In genomic region chr10:125145636-125146035, GRCh38 we compare ENCODE assay signal across 21 cellular contexts. TPM values are rescaled to one million over a fixed set of nuclear protein-coding genes. Genes with fewer than 3 reads are reported as not detected.
A peak's percentile ranks its signal among the peaks of the same experiment; 100 is the strongest.
DNase-seq lines count a peak whose midpoint lies in the region; ATAC-seq, FAIRE-seq and TF ChIP-seq lines count a peak whose summit lies in the region.
"Had no signal": no experiment of that assay in that cellular context is flagged by ENCODE, and none has a peak within 500 bp of the region (broad histone marks: within the 10 kb centered on the region; RNA-seq: fewer than 3 reads in every experiment).

No MANE protein-coding gene starts in this region.

- H3K4me2 ChIP-seq in HCT116 (ENCODE audit: low read length) (peak overlapping the region; percentile 59), K562 (ENCODE audit: insufficient read depth, low read length) (peak overlapping the region; percentile 49), keratinocyte (ENCODE audit: control insufficient read depth, extremely low read depth, insufficient read depth, low read depth, low read length) (no peak overlapping the region)

- H3K9ac ChIP-seq in HCT116 (ENCODE audit: low read length) (0 out of 2 replicates have a peak overlapping the region, but pooled peaks have one; percentile 3), K562 (ENCODE audit: insufficient read depth in 1 of 2, low read depth in 2 of 2, low read length in 2 of 2) (no peak overlapping the region), keratinocyte (ENCODE audit: control insufficient read depth, extremely low read depth, insufficient read depth, low read length) (no peak overlapping the region)

- in situ Hi-C loops in K562 (cut with MboI): no loop called here

- DNase-seq in HCT116 (ENCODE audit: low read depth, low spot score) (no peak), K562 (ENCODE audit: extremely low read depth in 1 of 4, low spot score in 3 of 4) (no peak), keratinocyte (ENCODE audit: low read depth, low spot score) (no peak), stomach (no peak), inferior parietal cortex (ENCODE audit: extremely low spot score) (no peak), hypothalamus (lab: John Stamatoyannopoulos, UW) (no peak)
- DNase-seq: activated CD4-positive, alpha-beta memory T cell treated with anti-CD3 and anti-CD28 coated beads, Interleukin-2, amount 10 ng/mL, durations not matched to agents 7 days and 5 days; activated effector memory CD4-positive, alpha-beta T cell treated with anti-CD3 and anti-CD28 coated beads, Interleukin-2, amount 50 U/mL, for 16 hours; CD4-positive, CD25-positive, alpha-beta regulatory T cell; effector CD4-positive, alpha-beta T cell; NCI-H1694 treated with DMSO at 0.1 percent for 48 hours; NCI-H2171 treated with DMSO at 0.1 percent for 48 hours; SIG-M5; stimulated activated CD4-positive, alpha-beta T cell treated with anti-CD3 and anti-CD28 coated beads, Interleukin-2, amount 100 ng/mL, for 24 hours had no signal

- H3K4me1 ChIP-seq in HCT116 (ENCODE audit: control insufficient read depth in 1 of 2, insufficient read depth in 2 of 2, low read length in 2 of 2) (peaks cover 48 to 69% of the 10 kb centered on the region in 2 experiments), K562 (replicated peaks in 1 of 2; ENCODE audit: control insufficient read depth in 2 of 2, insufficient read depth in 2 of 2, low read length in 2 of 2) (peaks cover 54 to 59% of the 10 kb centered on the region in 2 experiments), keratinocyte (ENCODE audit: control insufficient read depth, extremely low read depth, insufficient read depth, low read length) (peaks cover 59% of the 10 kb centered on the region), stomach (peaks cover 74 to 98% (median 86%) of the 10 kb centered on the region in 4 donors)

- H3K9me3 ChIP-seq in HCT116 (ENCODE audit: control insufficient read depth in 1 of 2, insufficient read depth in 1 of 2, low read depth in 1 of 2, low read length in 2 of 2) (no peaks in the 10 kb centered on the region), K562 (replicated peaks; ENCODE audit: control insufficient read depth, insufficient read depth, low read depth, low read length) (no peaks in the 10 kb centered on the region), keratinocyte (ENCODE audit: control insufficient read depth, low read depth, low read length) (no peaks in the 10 kb centered on the region), stomach (no peaks in the 10 kb centered on the region)
- H3K9me3 ChIP-seq: lower lobe of right lung, neutrophil, suprapubic skin had no signal

- H3K36me3 ChIP-seq in HCT116 (ENCODE audit: control insufficient read depth in 1 of 2, insufficient read depth in 2 of 2, low read length in 2 of 2) (no peaks in the 10 kb centered on the region; a peak in 1 of 4 replicates), K562 (ENCODE audit: control insufficient read depth, insufficient read depth, low read length) (peaks cover 32% of the 10 kb centered on the region; the same call in 2 of the 3 replicates), keratinocyte (ENCODE audit: control insufficient read depth in 2 of 2, extremely low read depth in 1 of 2, insufficient read depth in 2 of 2, low read length in 2 of 2) (peaks cover 6 to 11% of the 10 kb centered on the region in 2 experiments), stomach (peaks cover 0 to 8% (median 7%) of the 10 kb centered on the region in 4 donors)
- H3K36me3 ChIP-seq: lower lobe of right lung, suprapubic skin had no signal

- H3K9me2 ChIP-seq in HCT116 (ENCODE audit: insufficient read depth): no peaks in the 10 kb centered on the region

- TF ChIP-seq CTCF in HCT116 (IDR thresholded peaks at IDR 0.05 in 2 of 3, conservative IDR thresholded peaks at IDR 0.05 in 1 of 3; ENCODE audit: borderline replicate concordance in 1 of 3, insufficient read depth in 1 of 3, low read depth in 2 of 3, low read length in 2 of 3) (no peak), K562 (IDR thresholded peaks at IDR 0.05 in 2 of 3, conservative IDR thresholded peaks at IDR 0.05 in 1 of 3; ENCODE audit: insufficient read depth in 2 of 3, low read depth in 1 of 3, low read length in 3 of 3) (no peak), keratinocyte (optimal IDR thresholded peaks at IDR 0.05 in 1 of 3, IDR thresholded peaks at IDR 0.05 in 1 of 3, conservative IDR thresholded peaks at IDR 0.05 in 1 of 3; ENCODE audit: extremely low read depth in 1 of 3, insufficient read depth in 2 of 3, low read length in 3 of 3) (no peak), stomach (IDR thresholded peaks at IDR 0.05) (no peak)

- intact Hi-C loops in HCT116 (cut with micrococcal nuclease): loop anchor here (1.0 to 5.0 kb wide), 5 partner anchors 24 to 153 kb away; no protein-coding TSS in a partner anchor
- intact Hi-C loops in K562 (cut with micrococcal nuclease): loop anchor here (5.0 kb wide), 1 partner anchor 93 kb away; no protein-coding TSS in a partner anchor
- intact Hi-C loops in stomach (cut with DNase I; ENCODE audit: low total_unique reads): no loop called here

- no peak for TF ChIP-seq EP300 in K562 (IDR thresholded peaks at IDR 0.05; ENCODE audit: low read length)
- no peak for TF ChIP-seq EP300 in stomach (IDR thresholded peaks at IDR 0.05)

- TF ChIP-seq RAD21 in HCT116 (IDR thresholded peaks at IDR 0.05; ENCODE audit: low read depth) (no peak), K562 (CRISPR knock-in tag; conservative IDR thresholded peaks at IDR 0.05 in 1 of 2, IDR thresholded peaks at IDR 0.05 in 1 of 2) (no peak)

- no peak for FAIRE-seq in K562 (lab: Jason Lieb, UNC)
- no peak for FAIRE-seq in keratinocyte (lab: Jason Lieb, UNC)
- FAIRE-seq: frontal cortex, HTR-8/SVneo, small intestine had no signal

- H2AFZ ChIP-seq in HCT116 (ENCODE audit: low read depth, low read length, poor library complexity, severe bottlenecking) (no peak overlapping the region), K562 (ENCODE audit: low read depth, low read length) (no peak overlapping the region), keratinocyte (ENCODE audit: control insufficient read depth, low read length) (no peak overlapping the region)

- 26% methylated on average over 4 of the region's 5 CpGs for WGBS in K562 (ENCODE audit: insufficient coverage, low coverage, missing lambda C conversion rate)
- 80 to 86% (median 82%) methylated on average over 5 of the region's 5 CpGs for WGBS in stomach, 5 donors

- H4K20me1 ChIP-seq in HCT116 (ENCODE audit: insufficient read depth) (peaks cover 12% of the 10 kb centered on the region; the same call in 1 of the 2 replicates), K562 (replicated peaks; ENCODE audit: control insufficient read depth, insufficient read depth, low read length) (peaks cover 61% of the 10 kb centered on the region), keratinocyte (ENCODE audit: control insufficient read depth, extremely low read depth, insufficient read depth, low read length) (peaks cover 35% of the 10 kb centered on the region)

- TF ChIP-seq POLR2A in HCT116 (IDR thresholded peaks at IDR 0.05; ENCODE audit: borderline replicate concordance, extremely low read depth, insufficient read depth, insufficient read length) (no peak), K562 (conservative IDR thresholded peaks at IDR 0.05) (no peak), stomach (IDR thresholded peaks at IDR 0.05) (no peak)

- H3K27ac ChIP-seq in HCT116 (ENCODE audit: low read depth, low read length) (peak overlapping the region; percentile 6; the same call in 1 of the 2 replicates), K562 (ENCODE audit: extremely low read depth, low read depth, low read length) (peak overlapping the region; percentile 43), keratinocyte (ENCODE audit: control insufficient read depth, insufficient read depth, low read length) (peak overlapping the region; percentile 30), stomach (peak overlapping the region; percentile 60 to 100 (median 98))
- H3K27ac ChIP-seq: lower lobe of right lung, neutrophil, suprapubic skin had no signal

- H3K4me3 ChIP-seq in HCT116 (replicated peaks in 1 of 2; ENCODE audit: low read depth in 1 of 2, low read length in 2 of 2) (peak overlapping the region in 1 of 2 experiments; percentile 5; a peak in 1 of 4 replicates), K562 (no peak overlapping the region; the same call in 1 of the 2 replicates), keratinocyte (ENCODE audit: control insufficient read depth in 2 of 3, extremely low read depth in 1 of 3, insufficient read depth in 2 of 3, low read depth in 1 of 3, low read length in 3 of 3) (no peak overlapping the region), stomach (no peak overlapping the region)
- H3K4me3 ChIP-seq: lower lobe of right lung, suprapubic skin had no signal

- RAD21 ChIA-PET in HCT116 (lab: Charles Lee; ENCODE audit: low non-redundant PET in 1 of 2, low total read pairs in 2 of 2, uncharacterized antibody in 2 of 2, unreplicated experiment in 2 of 2): interaction anchor here in 1 of 2 experiments (1.1 kb wide), 1 partner anchor 25 kb away, joined by 4 read pairs; no protein-coding TSS in a partner anchor

- H3K9me1 ChIP-seq in K562 (ENCODE audit: control insufficient read depth, insufficient read depth, low read length): peaks cover 9% of the 10 kb centered on the region
- peaks cover 9% of the 10 kb centered on the region for H3K9me1 ChIP-seq in keratinocyte (ENCODE audit: control insufficient read depth, extremely low read depth, insufficient read depth, low read length)

- CTCF ChIA-PET in HCT116 (lab: Charles Lee) (no interaction called here), K562 (lab: Yijun Ruan, JAX; ENCODE audit: low intra/inter-chr PET ratio) (no interaction called here)

- dilution Hi-C loops in keratinocyte (cut with MboI; ENCODE audit: extremely low pct_ligation_motif_present, low sequenced_read_pairs): no loop called here

- no peak for ATAC-seq in HCT116
- ATAC-seq in K562: no peak
- no peak for ATAC-seq in HG03196 (IDR thresholded peaks at IDR 0.05; ENCODE audit: unreplicated experiment)

- POLR2A ChIA-PET in HCT116 (lab: Charles Lee) (no interaction called here), K562 (lab: Yijun Ruan, JAX) (interaction anchor here (0.5 to 1.5 kb wide), 3 partner anchors 8 to 10 kb away, joined by 3 to 5 read pairs (median 5); no protein-coding TSS in a partner anchor)

- H3K79me2 ChIP-seq in HCT116 (ENCODE audit: insufficient read depth, low read length): peaks cover 100% of the 10 kb centered on the region
- H3K79me2 ChIP-seq in K562 (ENCODE audit: control insufficient read depth, insufficient read depth, low read length): peaks cover 100% of the 10 kb centered on the region
- H3K79me2 ChIP-seq in keratinocyte (ENCODE audit: control insufficient read depth, insufficient read depth, low read length): peaks cover 94% of the 10 kb centered on the region

- no peaks in the 10 kb centered on the region for H3K27me3 ChIP-seq in HCT116 (ENCODE audit: insufficient read depth, low read length)
- no peaks in the 10 kb centered on the region for H3K27me3 ChIP-seq in K562 (ENCODE audit: control insufficient read depth in 2 of 2, insufficient read depth in 2 of 2, low read length in 2 of 2)
- no peaks in the 10 kb centered on the region for H3K27me3 ChIP-seq in keratinocyte (ENCODE audit: control insufficient read depth, extremely low read depth, insufficient read depth, low read length)
- H3K27me3 ChIP-seq in stomach: no peaks in the 10 kb centered on the region
- H3K27me3 ChIP-seq: neutrophil, suprapubic skin had no signal

- BruUV-seq in HCT116 (replicated peaks; lab: Mats Ljungman, UMichigan) (no TSS peak), K562 (replicated peaks; lab: Mats Ljungman, UMichigan) (no TSS peak)

RNA-seq across cellular contexts. Expression of gene CTBP2, which starts 14.7 kb away (rescaled TPM):
- 144 TPM for total RNA-seq in HCT116 (2021; ENCODE audit: unreplicated experiment)
- 136 and 187 TPM in 2 replicates for polyA plus RNA-seq in HCT116 (2012)
- total RNA-seq in K562 (2011; cell fraction: chromatin; rRNA removed; ENCODE audit: low replicate concordance): 15.3 and 51.2 TPM in 2 replicates
- total RNA-seq in K562 (2011; cell fraction: nucleolus; rRNA removed): 15.2 and 21.3 TPM in 2 replicates
- total RNA-seq in K562 (2011; cell fraction: nucleoplasm; rRNA removed): 17.3 and 22.5 TPM in 2 replicates
- total RNA-seq in K562 (2014; rRNA removed): 6.0 and 7.2 TPM in 2 replicates
- 8.0 and 8.3 TPM in 2 replicates for total RNA-seq in K562 (2014; rRNA removed; fragmentation: Illumina TruSeq; extraction: Trizol)
- 6.9 and 7.2 TPM in 2 replicates for total RNA-seq in K562 (2015; rRNA removed; fragmentation: Illumina TruSeq; extraction: Trizol)
- 6.5 and 8.8 TPM in 2 replicates for total RNA-seq in K562 (2021)
- 1.3 and 1.8 TPM in 2 replicates for polyA plus RNA-seq in K562 (2011; rRNA removed)
- 0.41 and 1.2 TPM in 2 replicates for polyA plus RNA-seq in K562 (2011; cell fraction: cytosol; rRNA removed)
- polyA plus RNA-seq in K562 (2011; cell fraction: nucleus; rRNA removed): 1.1 and 1.4 TPM in 2 replicates
- 2.5 and 2.7 TPM in 2 replicates for polyA plus RNA-seq in K562 (2012)
- 2.0 and 3.2 TPM in 2 replicates for polyA plus RNA-seq in K562 (2014; fragmentation: Illumina TruSeq; extraction: Trizol)
- 1 to 10 TPM; 1.5 to 1.9 TPM for polyA plus RNA-seq in K562 (2014; fragmentation: Nextera tagmentation; extraction: Ambion mirVana)
- 5.1 and 5.6 TPM in 2 replicates for polyA plus RNA-seq in K562 (2014; rRNA removed)
- 14.4 and 22.5 TPM in 2 replicates for polyA minus RNA-seq in K562 (2011; rRNA and poly(A)+ RNA removed)
- polyA minus RNA-seq in K562 (2011; cell fraction: cytosol; rRNA and poly(A)+ RNA removed): 9.6 and 12.3 TPM in 2 replicates
- 11.4 and 17.2 TPM in 2 replicates for polyA minus RNA-seq in K562 (2011; cell fraction: nucleus; rRNA and poly(A)+ RNA removed)
- polyA plus RNA-seq in keratinocyte: 64.4 to 116 TPM (median 76.0 TPM) in 3 replicates
- 23.8 TPM for polyA plus RNA-seq in keratinocyte (2011; ENCODE audit: low read depth)
- polyA plus RNA-seq in keratinocyte (2011; cell fraction: cytosol; rRNA removed): 65.8 and 80.6 TPM in 2 replicates
- polyA plus RNA-seq in keratinocyte (2011; cell fraction: nucleus; rRNA removed): 92.7 and 95.9 TPM in 2 replicates
- 37.8 and 86.0 TPM in 2 replicates for polyA plus RNA-seq in keratinocyte (2012; ENCODE audit: low replicate concordance)
- 78.7 to 223 TPM (median 113 TPM) in 3 replicates for polyA minus RNA-seq in keratinocyte
- polyA minus RNA-seq in keratinocyte (2011; cell fraction: cytosol; rRNA and poly(A)+ RNA removed): 139 TPM
- 72.5 and 86.6 TPM in 2 replicates for polyA minus RNA-seq in keratinocyte (2011; cell fraction: nucleus; rRNA and poly(A)+ RNA removed)
- 100 to 1,000 TPM in 2 of 5 donors, 10 to 100 TPM in 3; 58.6 to 169 (median 80.5) TPM for total RNA-seq in stomach
- 10 to 100 TPM; 21.3 to 41.2 (median 34.6) TPM for polyA plus RNA-seq in stomach

Comparison
In these comparisons a context has a peak if more than half of its experiments do, and no peak if none do; other contexts are left out.
1. H3K27ac ChIP-seq: peak in every context shown above with its lines; median percentile 98 in stomach; 43 in K562; 30 in keratinocyte; 6 in HCT116.